In the genomic region with DNA sequence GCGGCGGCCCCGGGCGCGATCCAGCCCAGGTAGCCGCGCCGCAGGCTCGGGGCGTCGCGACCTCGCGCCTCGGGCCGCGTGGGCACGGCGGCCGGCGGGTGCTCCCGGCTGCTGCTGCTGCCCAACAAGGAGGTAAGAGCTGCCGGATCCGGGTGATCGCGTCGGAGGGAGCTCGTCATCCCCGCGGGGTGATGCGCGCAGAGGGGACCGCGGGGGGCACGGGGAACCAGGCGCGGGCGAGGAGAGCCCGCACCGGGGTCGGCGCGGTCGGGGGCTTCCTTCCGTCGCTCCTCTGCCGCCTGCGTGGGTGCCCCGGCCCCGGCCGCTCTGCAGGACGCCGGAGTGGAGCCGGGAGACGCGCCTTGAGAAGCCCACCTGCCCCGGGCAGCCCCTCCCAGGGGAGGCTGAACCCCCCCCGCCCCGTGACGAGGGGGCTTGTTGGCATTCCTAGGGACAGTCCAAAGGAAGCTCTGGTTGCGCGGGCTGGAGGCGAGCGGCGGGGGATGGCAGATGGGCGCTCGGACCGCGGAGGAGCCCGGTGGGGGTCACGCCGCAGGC, we compare ENCODE assay signal across 8 cellular contexts.
DNase-seq lines count a peak whose midpoint lies in the region; TF ChIP-seq lines count a peak whose summit lies in the region.

No MANE protein-coding gene starts in this region.

- no peak for TF ChIP-seq CTCF in HFFc6 (IDR thresholded peaks at IDR 0.05)

- H3K4me3 Mint-ChIP-seq in HFFc6, result peak overlapping the region; percentile 91

- peaks cover 49% of the 10 kb centered on the region in 2 donors for H3K4me1 ChIP-seq in mucosa of rectum (ENCODE audit: control insufficient read depth in 2 of 2, insufficient read depth in 2 of 2, low read length in 2 of 2)

- no peaks in the 10 kb centered on the region for H3K9me3 ChIP-seq in mucosa of rectum (ENCODE audit: control insufficient read depth in 2 of 2, low read length in 2 of 2)

- H3K36me3 ChIP-seq in mucosa of rectum (ENCODE audit: control insufficient read depth in 2 of 2, insufficient read depth in 2 of 2, low read length in 2 of 2), result no peaks in the 10 kb centered on the region

- no peaks in the 10 kb centered on the region for H3K27me3 ChIP-seq in mucosa of rectum (ENCODE audit: control insufficient read depth in 2 of 2, insufficient read depth in 2 of 2, low read length in 2 of 2)

- H3K36me3 Mint-ChIP-seq in HFFc6 (ENCODE audit: low read depth), result no peaks in the 10 kb centered on the region

- no peak overlapping the region for H3K27ac Mint-ChIP-seq in HFFc6

- H3K27ac ChIP-seq in mucosa of rectum (ENCODE audit: low read depth in 2 of 2, low read length in 2 of 2), result peak overlapping the region; percentile 86 to 92

- no peaks in the 10 kb centered on the region for H3K9me3 Mint-ChIP-seq in HFFc6

- no peaks in the 10 kb centered on the region for H3K27me3 Mint-ChIP-seq in HFFc6 (ENCODE audit: insufficient read depth)

- TF ChIP-seq POLR2A in Raji (IDR thresholded peaks at IDR 0.05; ENCODE audit: insufficient read depth, low read depth, low read length), result peak; percentile 12; the same call in 1 of the 2 replicates

- peak overlapping the region; percentile 86 to 88 for H3K4me3 ChIP-seq in mucosa of rectum (ENCODE audit: low read length in 2 of 2)

- H3K9ac ChIP-seq in mucosa of rectum (ENCODE audit: low read depth in 1 of 2, low read length in 2 of 2), result peak overlapping the region; percentile 72 to 89

- peak; percentile 21 for DNase-seq in EL
- no peak for DNase-seq in HFFc6
- peak; percentile 33 for DNase-seq in dermis blood vessel endothelial cell
- no peak for DNase-seq in superior temporal gyrus (ENCODE audit: extremely low spot score)
- no peak for DNase-seq in HuH-7 (ENCODE audit: low spot score)
- no peak for DNase-seq in RPMI8226

- H3K4me1 Mint-ChIP-seq in HFFc6 (ENCODE audit: low read depth), result peaks cover 54% of the 10 kb centered on the region

Comparison
In these comparisons a context has a peak if more than half of its experiments do, and no peak if none do; other contexts are left out.
1. DNase-seq: peak in EL (single experiment) and dermis blood vessel endothelial cell (single experiment); none in HFFc6 (single experiment), superior temporal gyrus (single experiment), HuH-7 (single experiment) and RPMI8226 (single experiment).